ENCODE assay signal across 26 cellular contexts in the genomic region with DNA sequence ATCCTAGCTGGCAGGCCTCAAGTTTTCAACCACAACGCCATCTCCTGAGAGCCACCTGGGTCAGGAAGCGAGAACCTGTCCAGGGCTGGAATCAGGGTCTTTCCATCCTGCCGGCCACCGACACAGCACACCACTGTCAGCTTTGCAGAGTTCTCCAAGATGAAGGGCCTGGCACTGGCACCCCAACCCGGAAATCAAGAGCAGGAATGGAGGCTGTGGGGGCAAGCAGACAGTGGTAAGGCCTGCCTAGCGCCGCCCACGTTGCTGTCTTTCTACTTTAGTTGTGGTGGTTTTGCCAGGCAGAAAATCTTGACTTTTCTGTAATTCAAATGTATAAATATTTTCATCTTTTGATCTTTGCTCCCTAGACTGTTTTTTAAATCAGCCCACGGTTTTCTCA.
DNase-seq lines count a peak whose midpoint lies in the region; ATAC-seq and TF ChIP-seq lines count a peak whose summit lies in the region.
"Had no signal": no experiment of that assay in that cellular context is flagged by ENCODE, and none has a peak within 500 bp of the region (broad histone marks: within the 10 kb centered on the region; RNA-seq: fewer than 3 reads in every experiment).

No MANE protein-coding gene starts in this region.

- peak overlapping the region; percentile 60 for H3K27ac Mint-ChIP-seq in CD4-positive, alpha-beta T cell
- no peak overlapping the region for H3K27ac Mint-ChIP-seq in activated naive CD8-positive, alpha-beta T cell treated with anti-CD3 and anti-CD28 coated beads, Interleukin-2, amount 10 ng/mL, durations not matched to agents 7 days and 5 days
- H3K27ac Mint-ChIP-seq: activated CD4-positive, alpha-beta memory T cell treated with anti-CD3 and anti-CD28 coated beads for 36 hours had no signal

- no peaks in the 10 kb centered on the region for H3K9me3 Mint-ChIP-seq in CD4-positive, alpha-beta T cell
- no peaks in the 10 kb centered on the region for H3K9me3 Mint-ChIP-seq in activated naive CD8-positive, alpha-beta T cell treated with anti-CD3 and anti-CD28 coated beads, Interleukin-2, amount 10 ng/mL, durations not matched to agents 7 days and 5 days
- H3K9me3 Mint-ChIP-seq: activated CD4-positive, alpha-beta memory T cell treated with anti-CD3 and anti-CD28 coated beads for 36 hours; brain; stimulated activated memory B cell treated with anti-CD40 and anti-IgM and Interleukin-4, amounts not matched to agents 10 μg/mL and 1 μg/mL and 100 μg/mL, for 72 hours had no signal

- peaks cover 0 to 2% (median 0%) of the 10 kb centered on the region in 4 donors for H3K4me1 ChIP-seq in Peyer's patch
- H3K4me1 ChIP-seq: adrenal gland, prostate gland, right lobe of liver had no signal

- H3K9me3 ChIP-seq in CD4-positive, alpha-beta T cell (ENCODE audit: control insufficient read depth, low read length), result no peaks in the 10 kb centered on the region
- H3K9me3 ChIP-seq in KOPT-K1 (ENCODE audit: insufficient read depth, low read length, poor library complexity, severe bottlenecking) (no peaks in the 10 kb centered on the region), Peyer's patch (no peaks in the 10 kb centered on the region)
- H3K9me3 ChIP-seq: adrenal gland, BLaER1, prostate gland, right lobe of liver, SJCRH30, spleen had no signal

- TF ChIP-seq POLR2A in Peyer's patch (IDR thresholded peaks at IDR 0.05), result no peak

- TF ChIP-seq CTCF in CD4-positive, alpha-beta T cell (IDR thresholded peaks at IDR 0.05), result no peak
- no peak for TF ChIP-seq CTCF in Peyer's patch (IDR thresholded peaks at IDR 0.05)

- ATAC-seq in CD4-positive, alpha-beta T cell (ENCODE audit: poor library complexity), result no peak
- ATAC-seq in activated naive CD8-positive, alpha-beta T cell treated with anti-CD3 and anti-CD28 coated beads, Interleukin-2, amount 10 ng/mL, durations not matched to agents 7 days and 5 days (ENCODE audit: low read depth), result peak; percentile 45
- no peak for ATAC-seq in GM19452 (IDR thresholded peaks at IDR 0.05; ENCODE audit: unreplicated experiment)
- ATAC-seq: right lobe of liver; stimulated activated memory B cell treated with anti-CD40 and anti-IgM and Interleukin-4, amounts not matched to agents 10 μg/mL and 1 μg/mL and 100 μg/mL, for 72 hours had no signal

- DNase-seq in CD4-positive, alpha-beta T cell, result no peak
- DNase-seq in activated naive CD8-positive, alpha-beta T cell treated with anti-CD3 and anti-CD28 coated beads, Interleukin-2, amount 10 ng/mL, durations not matched to agents 7 days and 5 days, result no peak
- peak; percentile 8 for DNase-seq in stimulated activated CD8-positive, alpha-beta memory T cell treated with anti-CD3 and anti-CD28 coated beads, Interleukin-4, amount 100 ng/mL, for 24 hours (ENCODE audit: low read depth)
- DNase-seq in NCI-H345 (lab: John Stamatoyannopoulos, UW) (no peak), Peyer's patch (no peak), COLO668 (lab: John Stamatoyannopoulos, UW; ENCODE audit: unreplicated experiment) (no peak)
- DNase-seq: activated CD4-positive, alpha-beta memory T cell treated with anti-CD3 and anti-CD28 coated beads for 36 hours; activated CD4-positive, CD25-positive, alpha-beta regulatory T cell; adrenal gland; Calu3; DMS79; kidney; naive B cell; NCI-H1092 treated with DMSO at 0.1 percent for 48 hours; NCI-H1694 treated with DMSO at 0.1 percent for 48 hours; nucleus accumbens; right lobe of liver; SJCRH30; spleen; stimulated activated CD4-positive, alpha-beta T cell treated with anti-CD3 and anti-CD28 coated beads, Interleukin-4, amount 100 ng/mL, for 24 hours had no signal

- intact Hi-C loops in CD4-positive, alpha-beta T cell (cut with DNase I, micrococcal nuclease), result no loop called here

- no peak overlapping the region for H3K27ac ChIP-seq in CD4-positive, alpha-beta T cell (ENCODE audit: low read depth, low read length)
- H3K27ac ChIP-seq in KOPT-K1 (ENCODE audit: low read depth, low read length, poor library complexity, severe bottlenecking), result peak overlapping the region; percentile 61
- H3K27ac ChIP-seq in Peyer's patch, result no peak overlapping the region
- H3K27ac ChIP-seq: prostate gland, right lobe of liver, SJCRH30, spleen had no signal

- no peaks in the 10 kb centered on the region for H3K27me3 Mint-ChIP-seq in CD4-positive, alpha-beta T cell
- H3K27me3 Mint-ChIP-seq in activated naive CD8-positive, alpha-beta T cell treated with anti-CD3 and anti-CD28 coated beads, Interleukin-2, amount 10 ng/mL, durations not matched to agents 7 days and 5 days, result no peaks in the 10 kb centered on the region
- H3K27me3 Mint-ChIP-seq: activated CD4-positive, alpha-beta memory T cell treated with anti-CD3 and anti-CD28 coated beads for 36 hours; brain; naive B cell; stimulated activated memory B cell treated with anti-CD40 and anti-IgM and Interleukin-4, amounts not matched to agents 10 μg/mL and 1 μg/mL and 100 μg/mL, for 72 hours had no signal

- H3K36me3 Mint-ChIP-seq in CD4-positive, alpha-beta T cell (ENCODE audit: low read depth), result no peaks in the 10 kb centered on the region
- peaks cover 16% of the 10 kb centered on the region for H3K36me3 Mint-ChIP-seq in activated naive CD8-positive, alpha-beta T cell treated with anti-CD3 and anti-CD28 coated beads, Interleukin-2, amount 10 ng/mL, durations not matched to agents 7 days and 5 days
- H3K36me3 Mint-ChIP-seq: activated CD4-positive, alpha-beta memory T cell treated with anti-CD3 and anti-CD28 coated beads for 36 hours; brain had no signal

- peaks cover 28% of the 10 kb centered on the region for H3K4me1 Mint-ChIP-seq in CD4-positive, alpha-beta T cell (ENCODE audit: low read depth)
- peaks cover 33% of the 10 kb centered on the region for H3K4me1 Mint-ChIP-seq in activated naive CD8-positive, alpha-beta T cell treated with anti-CD3 and anti-CD28 coated beads, Interleukin-2, amount 10 ng/mL, durations not matched to agents 7 days and 5 days

- H3K36me3 ChIP-seq in KOPT-K1 (ENCODE audit: insufficient read depth, low read length), result peaks cover 2% of the 10 kb centered on the region; the same call in 1 of the 2 replicates
- H3K36me3 ChIP-seq in Peyer's patch, result no peaks in the 10 kb centered on the region
- H3K36me3 ChIP-seq: adrenal gland, BLaER1, prostate gland, right lobe of liver had no signal

- CTCF ChIA-PET in CD4-positive, alpha-beta T cell (lab: Charles Lee), result no interaction called here

- POLR2A ChIA-PET in CD4-positive, alpha-beta T cell (lab: Charles Lee), result no interaction called here
- POLR2A ChIA-PET in activated naive CD8-positive, alpha-beta T cell treated with anti-CD3 and anti-CD28 coated beads, Interleukin-2, amount 10 ng/mL, durations not matched to agents 7 days and 5 days (lab: Charles Lee), result no interaction called here

- no peak overlapping the region for H3K4me3 Mint-ChIP-seq in CD4-positive, alpha-beta T cell
- no peak overlapping the region for H3K4me3 Mint-ChIP-seq in activated naive CD8-positive, alpha-beta T cell treated with anti-CD3 and anti-CD28 coated beads, Interleukin-2, amount 10 ng/mL, durations not matched to agents 7 days and 5 days
- H3K4me3 Mint-ChIP-seq: activated CD4-positive, alpha-beta memory T cell treated with anti-CD3 and anti-CD28 coated beads for 36 hours; brain; naive B cell; stimulated activated memory B cell treated with anti-CD40 and anti-IgM and Interleukin-4, amounts not matched to agents 10 μg/mL and 1 μg/mL and 100 μg/mL, for 72 hours had no signal

- H3K4me3 ChIP-seq in Peyer's patch, result no peak overlapping the region
- H3K4me3 ChIP-seq: adrenal gland, BLaER1, prostate gland, right lobe of liver, SJCRH30, spleen had no signal

- H3K27me3 ChIP-seq in CD4-positive, alpha-beta T cell (ENCODE audit: control insufficient read depth, insufficient read depth, low read length), result no peaks in the 10 kb centered on the region
- no peaks in the 10 kb centered on the region for H3K27me3 ChIP-seq in Peyer's patch
- H3K27me3 ChIP-seq: adrenal gland, BLaER1, right lobe of liver, SJCRH30, spleen had no signal
